In genomic region chr1:15410223-15410883, GRCh38 we compare ENCODE assay signal across 8 cellular contexts. TPM values are rescaled to one million over a fixed set of nuclear protein-coding genes. Genes with fewer than 3 reads are reported as not detected.
DNase-seq lines count a peak whose midpoint lies in the region; ATAC-seq, FAIRE-seq and TF ChIP-seq lines count a peak whose summit lies in the region.

No MANE protein-coding gene starts in this region.

- TF ChIP-seq CTCF in GM10248 (IDR thresholded peaks at IDR 0.05; ENCODE audit: control extremely low read depth, extremely low read depth, low read depth, missing control alignments) = no peak

- peak overlapping the region; percentile 75 to 91 for H3K4me3 ChIP-seq in neuronal stem cell (ENCODE audit: low read length in 2 of 2)

- no peaks in the 10 kb centered on the region for H3K36me3 ChIP-seq in neuronal stem cell (replicated peaks in 1 of 2; ENCODE audit: control insufficient read depth in 2 of 2, insufficient read depth in 2 of 2, low read length in 2 of 2)

- H3K9me3 ChIP-seq in neuronal stem cell (replicated peaks in 1 of 2; ENCODE audit: control insufficient read depth in 2 of 2, insufficient read depth in 1 of 2, low read depth in 1 of 2, low read length in 2 of 2) = no peaks in the 10 kb centered on the region

- H3K4me1 ChIP-seq in neuronal stem cell (ENCODE audit: control insufficient read depth in 2 of 2, insufficient read depth in 1 of 2, low read depth in 1 of 2, low read length in 2 of 2) = peaks cover 10 to 12% of the 10 kb centered on the region in 2 donors

- H2BK120ac ChIP-seq in neuronal stem cell (ENCODE audit: low read depth, low read length) = no peak overlapping the region

- H3K4me1 Mint-ChIP-seq in effector memory CD8-positive, alpha-beta T cell (ENCODE audit: low read depth in 2 of 2) = peaks cover 66 to 75% of the 10 kb centered on the region in 2 donors

- H4K91ac ChIP-seq in neuronal stem cell (ENCODE audit: low read depth, low read length, poor library complexity) = no peak overlapping the region

- no peaks in the 10 kb centered on the region for H3K79me1 ChIP-seq in neuronal stem cell (ENCODE audit: low read depth, low read length)

- FAIRE-seq in GM12891 (lab: Jason Lieb, UNC) = peak; percentile 52

- H3K4me3 Mint-ChIP-seq in effector memory CD8-positive, alpha-beta T cell = peak overlapping the region; percentile 99

- ATAC-seq in effector memory CD8-positive, alpha-beta T cell (replicated peaks) = no peak
- ATAC-seq in GM18502 (IDR thresholded peaks at IDR 0.05; ENCODE audit: poor library complexity, unreplicated experiment) (no peak), HG02571 (IDR thresholded peaks at IDR 0.05; ENCODE audit: unreplicated experiment) (no peak)

- peak overlapping the region; percentile 25 for H3K14ac ChIP-seq in neuronal stem cell (ENCODE audit: low read length)

- no peak overlapping the region for H4K8ac ChIP-seq in neuronal stem cell (ENCODE audit: low read depth, low read length)

- peak overlapping the region; percentile 98 for H3K23ac ChIP-seq in neuronal stem cell (ENCODE audit: low read depth, low read length, poor library complexity)

- no peak overlapping the region for H3K4ac ChIP-seq in neuronal stem cell (ENCODE audit: low read length)

- WGBS in neuronal stem cell (ENCODE audit: extremely low coverage in 2 of 2, insufficient read length in 2 of 2, insufficient replicate concordance in 1 of 2), 2 donors = no CpG with 5 or more reads among the region's 53 CpGs

- no peaks in the 10 kb centered on the region for H3K27me3 Mint-ChIP-seq in effector memory CD8-positive, alpha-beta T cell

- H3K4me2 ChIP-seq in neuronal stem cell (ENCODE audit: insufficient read depth, low read length, poor library complexity, severe bottlenecking) = peak overlapping the region; percentile 90

- POLR2A ChIA-PET in GM10248 (lab: Yijun Ruan, JAX) = no interaction called here

- H2AK5ac ChIP-seq in neuronal stem cell (ENCODE audit: low read depth, low read length) = peak overlapping the region; percentile 26

- CTCF ChIA-PET in GM10248 (lab: Yijun Ruan, JAX) = interaction anchor here (1.4 to 3.3 kb wide), 2 partner anchors 22 to 86 kb away, joined by 5 to 18 read pairs; no protein-coding TSS in a partner anchor

- peak overlapping the region; percentile 99 to 100 for H3K27ac Mint-ChIP-seq in effector memory CD8-positive, alpha-beta T cell

- peak overlapping the region; percentile 93 for H3K18ac ChIP-seq in neuronal stem cell (ENCODE audit: low read length)

- H3K9ac ChIP-seq in neuronal stem cell (ENCODE audit: low read depth, low read length, poor library complexity) = peak overlapping the region; percentile 99

- H2BK5ac ChIP-seq in neuronal stem cell (ENCODE audit: low read length) = no peak overlapping the region

- H3K9me3 Mint-ChIP-seq in effector memory CD8-positive, alpha-beta T cell = no peaks in the 10 kb centered on the region

- DNase-seq in GM12891 (ENCODE audit: insufficient read length, low spot score) (no peak), NCI-H69 (lab: John Stamatoyannopoulos, UW) (peak; percentile 9), neuronal stem cell (ENCODE audit: low spot score) (no peak), GM10248 (ENCODE audit: extremely low spot score) (no peak)
- peak in 1 of 3 experiments; percentile 15 for DNase-seq in effector memory CD8-positive, alpha-beta T cell
- DNase-seq in activated effector memory CD4-positive, alpha-beta T cell treated with Interleukin-2 at 50 U/mL for 16 hours = no peak

- H2AFZ ChIP-seq in neuronal stem cell (ENCODE audit: low read length) = peak overlapping the region; percentile 98

- peaks cover 68% of the 10 kb centered on the region for H3K36me3 Mint-ChIP-seq in effector memory CD8-positive, alpha-beta T cell (ENCODE audit: insufficient read depth)

- peaks cover 0 to 37% (median 15%) of the 10 kb centered on the region in 3 experiments for H3K27me3 ChIP-seq in neuronal stem cell (ENCODE audit: control insufficient read depth in 3 of 3, insufficient read depth in 3 of 3, low read depth in 1 of 3, low read length in 3 of 3)

- no peak overlapping the region for H3K27ac ChIP-seq in neuronal stem cell (replicated peaks; ENCODE audit: low read length)

- H2BK12ac ChIP-seq in neuronal stem cell (ENCODE audit: low read length) = no peak overlapping the region

- H2BK15ac ChIP-seq in neuronal stem cell (ENCODE audit: low read length) = no peak overlapping the region

- no peak for TF ChIP-seq POLR2A in GM12891 (IDR thresholded peaks at IDR 0.05; ENCODE audit: low read depth, low read length)

TF ChIP-seq in GM12891, 5 proteins besides CTCF, POLR2A, EP300 and RAD21:
- TF ChIP-seq TAF1 (IDR thresholded peaks at IDR 0.05; ENCODE audit: low read depth, low read length) (no peak), SPI1 (IDR thresholded peaks at IDR 0.05; ENCODE audit: low read depth, low read length) (no peak), POU2F2 (IDR thresholded peaks at IDR 0.05; ENCODE audit: low read depth, low read length) (no peak), POLR2AphosphoS5 (IDR thresholded peaks at IDR 0.05; ENCODE audit: low read depth, low read length) (no peak), PAX5 (IDR thresholded peaks at IDR 0.05; ENCODE audit: insufficient read depth, low read length, severe bottlenecking) (no peak)

RNA-seq across cellular contexts. Expression of gene EFHD2, which starts 0.7 kb away (rescaled TPM):
- polyA plus RNA-seq in GM12891 (2012; ENCODE audit: low read depth, missing spikeins) = 63.2 TPM
- 12.5 TPM for polyA plus RNA-seq in neuronal stem cell (2013, experiment 1 of 2)
- 12.8 TPM for polyA plus RNA-seq in neuronal stem cell (2013, experiment 2 of 2)

RNA-seq across cellular contexts. Expression of gene CTRC, which starts 27.9 kb away (rescaled TPM):
- polyA plus RNA-seq in GM12891 (2012; ENCODE audit: low read depth, missing spikeins) = not detected
- polyA plus RNA-seq in neuronal stem cell (2013, experiment 1 of 2) = 0.21 TPM
- polyA plus RNA-seq in neuronal stem cell (2013, experiment 2 of 2) = not detected

RNA-seq across cellular contexts. Expression of gene CELA2A, which starts 46.2 kb away (rescaled TPM):
- polyA plus RNA-seq in GM12891 (2012; ENCODE audit: low read depth, missing spikeins) = not detected
- polyA plus RNA-seq in neuronal stem cell (2013, experiment 1 of 2) = not detected
- polyA plus RNA-seq in neuronal stem cell (2013, experiment 2 of 2) = not detected
